1 cellular context compared by ENCODE assay signal in genomic region chr14:103317251-103317650, GRCh38.
TF ChIP-seq lines count a peak whose summit lies in the region.

No MANE protein-coding gene starts in this region.

TF ChIP-seq in HepG2, 621 proteins besides CTCF, POLR2A, EP300 and RAD21:
- TF ChIP-seq NFAT5 (CRISPR knock-in tag; IDR thresholded peaks at IDR 0.05) (no peak), FOXM1 (CRISPR knock-in tag; IDR thresholded peaks at IDR 0.05) (no peak), ZNF18 (CRISPR knock-in tag; IDR thresholded peaks at IDR 0.05; ENCODE audit: insufficient replicate concordance) (no peak), MLLT10 (CRISPR knock-in tag; IDR thresholded peaks at IDR 0.05) (no peak), HDAC1 (CRISPR knock-in tag; IDR thresholded peaks at IDR 0.05) (no peak), ZFP91 (CRISPR knock-in tag; IDR thresholded peaks at IDR 0.05; ENCODE audit: borderline replicate concordance) (no peak), GATA4 (IDR thresholded peaks at IDR 0.05; ENCODE audit: borderline replicate concordance, low read depth) (no peak), ZNF605 (CRISPR knock-in tag; IDR thresholded peaks at IDR 0.05) (no peak), ZNF619 (CRISPR knock-in tag; IDR thresholded peaks at IDR 0.05) (no peak), HDAC6 (IDR thresholded peaks at IDR 0.05; ENCODE audit: low read depth, low read length) (no peak)
